3 cellular contexts compared by ENCODE assay signal in genomic region chr9:134056483-134057310, GRCh38.
TF ChIP-seq lines count a peak whose summit lies in the region.

No MANE protein-coding gene starts in this region.

TF ChIP-seq in SK-N-SH, 30 proteins besides CTCF, POLR2A, EP300 and RAD21:
- TF ChIP-seq USF1 (IDR thresholded peaks at IDR 0.05; ENCODE audit: borderline replicate concordance, low read depth) (no peak), SIN3A (IDR thresholded peaks at IDR 0.05; ENCODE audit: borderline replicate concordance, low read depth, low read length) (no peak), RFX5 (IDR thresholded peaks at IDR 0.05; ENCODE audit: low read length) (no peak), YY1 (IDR thresholded peaks at IDR 0.05; ENCODE audit: low read depth) (no peak), ELF1 (IDR thresholded peaks at IDR 0.05) (no peak), ZBTB33 (IDR thresholded peaks at IDR 0.05; ENCODE audit: borderline replicate concordance, low read depth) (no peak), GATA2 (CRISPR knock-in tag; IDR thresholded peaks at IDR 0.05) (no peak), SMC3 (IDR thresholded peaks at IDR 0.05; ENCODE audit: low read depth, low read length) (no peak), USF2 (IDR thresholded peaks at IDR 0.05; ENCODE audit: borderline replicate concordance, low read depth, low read length) (no peak), TCF12 (IDR thresholded peaks at IDR 0.05) (no peak), JUND (IDR thresholded peaks at IDR 0.05) (no peak), EZH2phosphoT487 (IDR thresholded peaks at IDR 0.05; ENCODE audit: borderline replicate concordance, low read depth) (no peak), RCOR1 (IDR thresholded peaks at IDR 0.05; ENCODE audit: low read length) (no peak)

TF ChIP-seq in SK-N-SH treated with all-trans-retinoic acid at 6 μM for 48 hours, 23 proteins besides CTCF, POLR2A, EP300 and RAD21 (continued from another document):
- TF ChIP-seq ARNTL (CRISPR knock-in tag; IDR thresholded peaks at IDR 0.05; ENCODE audit: borderline replicate concordance, low read depth) (no peak), CSRNP3 (CRISPR knock-in tag; IDR thresholded peaks at IDR 0.05) (no peak), CREB5 (CRISPR knock-in tag; IDR thresholded peaks at IDR 0.05; ENCODE audit: low read depth) (no peak), GLIS3 (CRISPR knock-in tag; IDR thresholded peaks at IDR 0.05) (no peak), PATZ1 (CRISPR knock-in tag; IDR thresholded peaks at IDR 0.05; ENCODE audit: borderline replicate concordance) (no peak), CSDC2 (CRISPR knock-in tag; IDR thresholded peaks at IDR 0.05) (no peak)

TF ChIP-seq in liver, 16 proteins besides CTCF, POLR2A, EP300 and RAD21 (continued from another document):
- TF ChIP-seq ZBTB33 (IDR thresholded peaks at IDR 0.05) (no peak), MAX (IDR thresholded peaks at IDR 0.05) (no peak), NR2F2 (IDR thresholded peaks at IDR 0.05) (no peak), SP1 (IDR thresholded peaks at IDR 0.05) (no peak), FOXA1 (IDR thresholded peaks at IDR 0.05) (no peak)
